Comparison of ENCODE assay signal across 20 cellular contexts in genomic region chr2:239939736-239940483, GRCh38.
DNase-seq lines count a peak whose midpoint lies in the region; ATAC-seq, FAIRE-seq and TF ChIP-seq lines count a peak whose summit lies in the region.
"Had no signal": no experiment of that assay in that cellular context is flagged by ENCODE, and none has a peak within 500 bp of the region (broad histone marks: within the 10 kb centered on the region; RNA-seq: fewer than 3 reads in every experiment).

No MANE protein-coding gene starts in this region.

- no peak for TF ChIP-seq POLR2A in GM12891 (IDR thresholded peaks at IDR 0.05; ENCODE audit: low read depth, low read length)

- POLR2A ChIA-PET in WTC11 (lab: Charles Lee) = no interaction called here

- intact Hi-C loops in left ventricle myocardium superior (cut with micrococcal nuclease) = loop anchor here (10.0 kb wide), 1 partner anchor 55 kb away; no protein-coding TSS in a partner anchor
- intact Hi-C loops in sciatic nerve (cut with DNase I) = no loop called here

- H3K27ac Mint-ChIP-seq in WTC11 = 0 out of 2 replicates have a peak overlapping the region, but pooled peaks have one; percentile 53
- H3K27ac Mint-ChIP-seq: activated CD4-positive, alpha-beta T cell treated with anti-CD3 and anti-CD28 coated beads, Interleukin-2, amount 10 ng/mL, durations not matched to agents 7 days and 5 days; stimulated activated naive CD8-positive, alpha-beta T cell treated with anti-CD3 and anti-CD28 coated beads, Interleukin-15, amount 100 ng/mL, for 72 hours had no signal

- H3K9me3 Mint-ChIP-seq in WTC11 = no peaks in the 10 kb centered on the region
- H3K9me3 Mint-ChIP-seq: activated CD4-positive, alpha-beta T cell treated with anti-CD3 and anti-CD28 coated beads, Interleukin-2, amount 10 ng/mL, durations not matched to agents 7 days and 5 days; central memory CD8-positive, alpha-beta T cell; stimulated activated naive CD8-positive, alpha-beta T cell treated with anti-CD3 and anti-CD28 coated beads, Interleukin-15, amount 100 ng/mL, for 72 hours had no signal

- FAIRE-seq in GM12891 (lab: Jason Lieb, UNC) = peak; percentile 23
- FAIRE-seq: H1 had no signal

- DNase-seq in GM12891 (ENCODE audit: insufficient read length, low spot score) (no peak), WTC11 (ENCODE audit: low spot score) (peak; percentile 4), left ventricle myocardium superior (peak; percentile 82), sciatic nerve (ENCODE audit: low spot score) (peak; percentile 17), HPDE6-E6E7 (ENCODE audit: extremely low spot score) (no peak), ureter (ENCODE audit: low spot score) (no peak), putamen (ENCODE audit: low spot score) (no peak)
- DNase-seq: activated CD4-positive, alpha-beta T cell treated with anti-CD3 and anti-CD28 coated beads, Interleukin-2, amount 10 ng/mL, durations not matched to agents 7 days and 5 days; AML-193; effector memory CD4-positive, alpha-beta T cell; EL; MM.1S; NCI-H187; NCI-H345; NK-92 treated with Interleukin-12 subunit alpha and Interleukin-12 subunit beta, amount 100 ng/mL, for 24 hours; RPMI8226; SW 1271 had no signal

- no peaks in the 10 kb centered on the region for H3K27me3 Mint-ChIP-seq in WTC11 (ENCODE audit: low read depth)
- H3K27me3 Mint-ChIP-seq: activated CD4-positive, alpha-beta T cell treated with anti-CD3 and anti-CD28 coated beads, Interleukin-2, amount 10 ng/mL, durations not matched to agents 7 days and 5 days; stimulated activated naive CD8-positive, alpha-beta T cell treated with anti-CD3 and anti-CD28 coated beads, Interleukin-15, amount 100 ng/mL, for 72 hours had no signal

- no peaks in the 10 kb centered on the region for H3K36me3 Mint-ChIP-seq in WTC11

- CTCF ChIA-PET in WTC11 (lab: Charles Lee) = no interaction called here

- ATAC-seq in WTC11 (no peak), left ventricle myocardium superior (peak; percentile 93), sciatic nerve (no peak)
- ATAC-seq: stimulated activated naive CD8-positive, alpha-beta T cell treated with anti-CD3 and anti-CD28 coated beads, Interleukin-15, amount 100 ng/mL, for 72 hours had no signal

- H3K4me3 Mint-ChIP-seq in WTC11 = no peak overlapping the region
- H3K4me3 Mint-ChIP-seq: activated CD4-positive, alpha-beta T cell treated with anti-CD3 and anti-CD28 coated beads, Interleukin-2, amount 10 ng/mL, durations not matched to agents 7 days and 5 days; central memory CD8-positive, alpha-beta T cell; stimulated activated naive CD8-positive, alpha-beta T cell treated with anti-CD3 and anti-CD28 coated beads, Interleukin-15, amount 100 ng/mL, for 72 hours had no signal

- no peak for TF ChIP-seq CTCF in WTC11 (IDR thresholded peaks at IDR 0.05)

- 0 out of 2 replicates have a peak, but pooled peaks cover under 1% of the 10 kb centered on the region for H3K4me1 Mint-ChIP-seq in WTC11

TF ChIP-seq in GM12891, 5 proteins besides CTCF, POLR2A, EP300 and RAD21:
- TF ChIP-seq TAF1 (IDR thresholded peaks at IDR 0.05; ENCODE audit: low read depth, low read length) (no peak), PAX5 (IDR thresholded peaks at IDR 0.05; ENCODE audit: insufficient read depth, low read length, severe bottlenecking) (no peak), POLR2AphosphoS5 (IDR thresholded peaks at IDR 0.05; ENCODE audit: low read depth, low read length) (no peak), POU2F2 (IDR thresholded peaks at IDR 0.05; ENCODE audit: low read depth, low read length) (no peak), SPI1 (IDR thresholded peaks at IDR 0.05; ENCODE audit: low read depth, low read length) (no peak)

TF ChIP-seq in WTC11, 78 proteins besides CTCF, POLR2A, EP300 and RAD21:
- no peak for TF ChIP-seq PRDM15 (CRISPR knock-in tag; IDR thresholded peaks at IDR 0.05)
- no peak for TF ChIP-seq ZNF232 (CRISPR knock-in tag; IDR thresholded peaks at IDR 0.05)
- no peak for TF ChIP-seq KAT7 (CRISPR knock-in tag; IDR thresholded peaks at IDR 0.05; ENCODE audit: borderline replicate concordance)
- no peak for TF ChIP-seq NFATC4 (CRISPR knock-in tag; IDR thresholded peaks at IDR 0.05)
- no peak for TF ChIP-seq ZNF396 (CRISPR knock-in tag; IDR thresholded peaks at IDR 0.05; ENCODE audit: borderline replicate concordance)
- no peak for TF ChIP-seq TEAD1 (CRISPR knock-in tag; IDR thresholded peaks at IDR 0.05)
- TF ChIP-seq SOX15 (CRISPR knock-in tag; IDR thresholded peaks at IDR 0.05) = no peak
- no peak for TF ChIP-seq ZNF512 (CRISPR knock-in tag; IDR thresholded peaks at IDR 0.05; ENCODE audit: borderline replicate concordance)
- no peak for TF ChIP-seq ZNF138 (CRISPR knock-in tag; conservative IDR thresholded peaks at IDR 0.05)
- no peak for TF ChIP-seq ATF2 (CRISPR knock-in tag; IDR thresholded peaks at IDR 0.05; ENCODE audit: borderline replicate concordance, low read depth)
- no peak for TF ChIP-seq GTF2I (CRISPR knock-in tag; conservative IDR thresholded peaks at IDR 0.05)
- TF ChIP-seq ZMAT4 (CRISPR knock-in tag; IDR thresholded peaks at IDR 0.05) = no peak

Comparison
In these comparisons a context has a peak if more than half of its experiments do, and no peak if none do; other contexts are left out.
1. DNase-seq: peak in WTC11 (single experiment), left ventricle myocardium superior (single experiment) and sciatic nerve (single experiment); none in GM12891 (single experiment), HPDE6-E6E7 (single experiment), ureter (single experiment) and putamen (single experiment).